2 cellular contexts compared by ENCODE assay signal in the genomic region with DNA sequence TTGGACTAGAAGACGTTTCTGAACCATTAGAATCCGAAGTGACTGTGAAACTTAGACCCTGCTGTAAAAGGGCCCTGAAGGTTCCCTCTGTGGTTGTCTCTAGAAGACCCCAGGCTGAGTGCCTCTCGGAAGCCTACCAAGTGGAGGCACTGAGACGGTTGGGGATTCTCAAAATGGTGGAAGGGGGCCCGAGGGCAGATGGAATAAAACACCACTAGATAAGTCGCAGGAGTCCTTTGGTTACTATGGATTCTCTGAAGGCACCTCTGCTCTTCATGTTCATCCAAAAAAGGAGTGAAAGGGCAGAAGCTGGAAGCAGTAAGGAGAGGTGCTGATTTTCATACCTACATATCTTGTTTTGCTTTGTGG.
TF ChIP-seq lines count a peak whose summit lies in the region.

No MANE protein-coding gene starts in this region.

TF ChIP-seq in GM23338, 12 proteins besides CTCF, POLR2A, EP300 and RAD21:
- TF ChIP-seq ZNF114 (CRISPR knock-in tag; IDR thresholded peaks at IDR 0.05), result no peak
- TF ChIP-seq, protein P1, sequence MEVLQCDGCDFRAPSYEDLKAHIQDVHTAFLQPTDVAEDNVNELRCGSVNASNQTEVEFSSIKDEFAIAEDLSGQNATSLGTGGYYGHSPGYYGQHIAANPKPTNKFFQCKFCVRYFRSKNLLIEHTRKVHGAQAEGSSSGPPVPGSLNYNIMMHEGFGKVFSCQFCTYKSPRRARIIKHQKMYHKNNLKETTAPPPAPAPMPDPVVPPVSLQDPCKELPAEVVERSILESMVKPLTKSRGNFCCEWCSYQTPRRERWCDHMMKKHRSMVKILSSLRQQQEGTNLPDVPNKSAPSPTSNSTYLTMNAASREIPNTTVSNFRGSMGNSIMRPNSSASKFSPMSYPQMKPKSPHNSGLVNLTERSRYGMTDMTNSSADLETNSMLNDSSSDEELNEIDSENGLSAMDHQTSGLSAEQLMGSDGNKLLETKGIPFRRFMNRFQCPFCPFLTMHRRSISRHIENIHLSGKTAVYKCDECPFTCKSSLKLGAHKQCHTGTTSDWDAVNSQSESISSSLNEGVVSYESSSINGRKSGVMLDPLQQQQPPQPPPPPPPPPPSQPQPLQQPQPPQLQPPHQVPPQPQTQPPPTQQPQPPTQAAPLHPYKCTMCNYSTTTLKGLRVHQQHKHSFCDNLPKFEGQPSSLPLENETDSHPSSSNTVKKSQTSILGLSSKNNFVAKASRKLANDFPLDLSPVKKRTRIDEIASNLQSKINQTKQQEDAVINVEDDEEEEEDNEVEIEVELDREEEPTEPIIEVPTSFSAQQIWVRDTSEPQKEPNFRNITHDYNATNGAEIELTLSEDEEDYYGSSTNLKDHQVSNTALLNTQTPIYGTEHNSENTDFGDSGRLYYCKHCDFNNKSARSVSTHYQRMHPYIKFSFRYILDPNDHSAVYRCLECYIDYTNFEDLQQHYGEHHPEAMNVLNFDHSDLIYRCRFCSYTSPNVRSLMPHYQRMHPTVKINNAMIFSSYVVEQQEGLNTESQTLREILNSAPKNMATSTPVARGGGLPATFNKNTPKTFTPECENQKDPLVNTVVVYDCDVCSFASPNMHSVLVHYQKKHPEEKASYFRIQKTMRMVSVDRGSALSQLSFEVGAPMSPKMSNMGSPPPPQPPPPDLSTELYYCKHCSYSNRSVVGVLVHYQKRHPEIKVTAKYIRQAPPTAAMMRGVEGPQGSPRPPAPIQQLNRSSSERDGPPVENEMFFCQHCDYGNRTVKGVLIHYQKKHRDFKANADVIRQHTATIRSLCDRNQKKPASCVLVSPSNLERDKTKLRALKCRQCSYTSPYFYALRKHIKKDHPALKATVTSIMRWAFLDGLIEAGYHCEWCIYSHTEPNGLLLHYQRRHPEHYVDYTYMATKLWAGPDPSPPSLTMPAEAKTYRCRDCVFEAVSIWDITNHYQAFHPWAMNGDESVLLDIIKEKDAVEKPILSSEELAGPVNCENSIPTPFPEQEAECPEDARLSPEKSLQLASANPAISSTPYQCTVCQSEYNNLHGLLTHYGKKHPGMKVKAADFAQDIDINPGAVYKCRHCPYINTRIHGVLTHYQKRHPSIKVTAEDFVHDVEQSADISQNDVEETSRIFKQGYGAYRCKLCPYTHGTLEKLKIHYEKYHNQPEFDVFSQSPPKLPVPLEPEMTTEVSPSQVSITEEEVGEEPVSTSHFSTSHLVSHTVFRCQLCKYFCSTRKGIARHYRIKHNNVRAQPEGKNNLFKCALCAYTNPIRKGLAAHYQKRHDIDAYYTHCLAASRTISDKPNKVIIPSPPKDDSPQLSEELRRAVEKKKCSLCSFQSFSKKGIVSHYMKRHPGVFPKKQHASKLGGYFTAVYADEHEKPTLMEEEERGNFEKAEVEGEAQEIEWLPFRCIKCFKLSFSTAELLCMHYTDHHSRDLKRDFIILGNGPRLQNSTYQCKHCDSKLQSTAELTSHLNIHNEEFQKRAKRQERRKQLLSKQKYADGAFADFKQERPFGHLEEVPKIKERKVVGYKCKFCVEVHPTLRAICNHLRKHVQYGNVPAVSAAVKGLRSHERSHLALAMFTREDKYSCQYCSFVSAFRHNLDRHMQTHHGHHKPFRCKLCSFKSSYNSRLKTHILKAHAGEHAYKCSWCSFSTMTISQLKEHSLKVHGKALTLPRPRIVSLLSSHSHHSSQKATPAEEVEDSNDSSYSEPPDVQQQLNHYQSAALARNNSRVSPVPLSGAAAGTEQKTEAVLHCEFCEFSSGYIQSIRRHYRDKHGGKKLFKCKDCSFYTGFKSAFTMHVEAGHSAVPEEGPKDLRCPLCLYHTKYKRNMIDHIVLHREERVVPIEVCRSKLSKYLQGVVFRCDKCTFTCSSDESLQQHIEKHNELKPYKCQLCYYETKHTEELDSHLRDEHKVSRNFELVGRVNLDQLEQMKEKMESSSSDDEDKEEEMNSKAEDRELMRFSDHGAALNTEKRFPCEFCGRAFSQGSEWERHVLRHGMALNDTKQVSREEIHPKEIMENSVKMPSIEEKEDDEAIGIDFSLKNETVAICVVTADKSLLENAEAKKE (CRISPR knock-in tag; IDR thresholded peaks at IDR 0.05), result no peak
- TF ChIP-seq, protein P2, sequence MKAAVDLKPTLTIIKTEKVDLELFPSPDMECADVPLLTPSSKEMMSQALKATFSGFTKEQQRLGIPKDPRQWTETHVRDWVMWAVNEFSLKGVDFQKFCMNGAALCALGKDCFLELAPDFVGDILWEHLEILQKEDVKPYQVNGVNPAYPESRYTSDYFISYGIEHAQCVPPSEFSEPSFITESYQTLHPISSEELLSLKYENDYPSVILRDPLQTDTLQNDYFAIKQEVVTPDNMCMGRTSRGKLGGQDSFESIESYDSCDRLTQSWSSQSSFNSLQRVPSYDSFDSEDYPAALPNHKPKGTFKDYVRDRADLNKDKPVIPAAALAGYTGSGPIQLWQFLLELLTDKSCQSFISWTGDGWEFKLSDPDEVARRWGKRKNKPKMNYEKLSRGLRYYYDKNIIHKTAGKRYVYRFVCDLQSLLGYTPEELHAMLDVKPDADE (IDR thresholded peaks at IDR 0.05), result no peak
- TF ChIP-seq STAT1 (IDR thresholded peaks at IDR 0.05; ENCODE audit: unreplicated experiment), result no peak
- no peak for TF ChIP-seq CREB1 (CRISPR knock-in tag; IDR thresholded peaks at IDR 0.05; ENCODE audit: low read depth)
- TF ChIP-seq NANOG (IDR thresholded peaks at IDR 0.05; ENCODE audit: borderline replicate concordance), result no peak
- TF ChIP-seq ZNF331 (CRISPR knock-in tag; IDR thresholded peaks at IDR 0.05; ENCODE audit: low read depth), result no peak
TF ChIP-seq in GM23338: peak in this region for 0.

TF ChIP-seq in H1, 55 proteins besides CTCF, POLR2A, EP300 and RAD21:
- TF ChIP-seq CHD2 (IDR thresholded peaks at IDR 0.05; ENCODE audit: low read length) (no peak), TEAD4 (IDR thresholded peaks at IDR 0.05; ENCODE audit: low read depth, low read length) (no peak), POU5F1 (IDR thresholded peaks at IDR 0.05; ENCODE audit: low read depth, low read length) (no peak), SUZ12 (IDR thresholded peaks at IDR 0.05; ENCODE audit: low read length) (peak; percentile 79), BRCA1 (IDR thresholded peaks at IDR 0.05; ENCODE audit: low read depth, low read length) (no peak), KDM4A (IDR thresholded peaks at IDR 0.05; ENCODE audit: low read depth, low read length, severe bottlenecking) (no peak), JUN (IDR thresholded peaks at IDR 0.05; ENCODE audit: low read depth, low read length) (no peak), EZH2 (IDR thresholded peaks at IDR 0.05; ENCODE audit: low read depth, low read length, severe bottlenecking) (peak; percentile 82), GTF2F1 (IDR thresholded peaks at IDR 0.05; ENCODE audit: borderline replicate concordance, low read depth, low read length) (no peak), TCF12 (IDR thresholded peaks at IDR 0.05; ENCODE audit: low read depth, low read length) (no peak), HDAC2 (IDR thresholded peaks at IDR 0.05; ENCODE audit: borderline replicate concordance in 1 of 2, low read depth in 2 of 2, low read length in 2 of 2) (no peak), ZNF274 (IDR thresholded peaks at IDR 0.05; ENCODE audit: borderline replicate concordance, extremely low read depth, low read length) (no peak), CHD1 (IDR thresholded peaks at IDR 0.05; ENCODE audit: low read depth, low read length) (no peak), CBX8 (IDR thresholded peaks at IDR 0.05; ENCODE audit: borderline replicate concordance, low read depth, low read length) (no peak), BACH1 (IDR thresholded peaks at IDR 0.05; ENCODE audit: low read length) (no peak), JUND (IDR thresholded peaks at IDR 0.05; ENCODE audit: low read length) (no peak), HDAC6 (IDR thresholded peaks at IDR 0.05; ENCODE audit: low read depth, low read length) (no peak), SIX5 (IDR thresholded peaks at IDR 0.05; ENCODE audit: low read depth, low read length) (no peak), FOSL1 (IDR thresholded peaks at IDR 0.05; ENCODE audit: insufficient read depth, low read depth, low read length) (no peak), CREB1 (IDR thresholded peaks at IDR 0.05) (no peak), PHF8 (conservative IDR thresholded peaks at IDR 0.05; ENCODE audit: low read depth, low read length) (no peak), RNF2 (IDR thresholded peaks at IDR 0.05; ENCODE audit: borderline replicate concordance, low read depth, low read length, missing control alignments, poor library complexity, severe bottlenecking) (peak; percentile 67), RBBP5 (IDR thresholded peaks at IDR 0.05; ENCODE audit: borderline replicate concordance, low read depth, low read length) (no peak), CEBPB (IDR thresholded peaks at IDR 0.05; ENCODE audit: low read depth, low read length) (no peak)
- TF ChIP-seq, protein P3, sequence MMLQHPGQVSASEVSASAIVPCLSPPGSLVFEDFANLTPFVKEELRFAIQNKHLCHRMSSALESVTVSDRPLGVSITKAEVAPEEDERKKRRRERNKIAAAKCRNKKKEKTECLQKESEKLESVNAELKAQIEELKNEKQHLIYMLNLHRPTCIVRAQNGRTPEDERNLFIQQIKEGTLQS (IDR thresholded peaks at IDR 0.05; ENCODE audit: insufficient read depth, low read depth, low read length), result no peak
- TF ChIP-seq, protein P4, sequence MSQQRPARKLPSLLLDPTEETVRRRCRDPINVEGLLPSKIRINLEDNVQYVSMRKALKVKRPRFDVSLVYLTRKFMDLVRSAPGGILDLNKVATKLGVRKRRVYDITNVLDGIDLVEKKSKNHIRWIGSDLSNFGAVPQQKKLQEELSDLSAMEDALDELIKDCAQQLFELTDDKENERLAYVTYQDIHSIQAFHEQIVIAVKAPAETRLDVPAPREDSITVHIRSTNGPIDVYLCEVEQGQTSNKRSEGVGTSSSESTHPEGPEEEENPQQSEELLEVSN (IDR thresholded peaks at IDR 0.05), result no peak
